ENCODE assay signal across 6 cellular contexts in the genomic region with DNA sequence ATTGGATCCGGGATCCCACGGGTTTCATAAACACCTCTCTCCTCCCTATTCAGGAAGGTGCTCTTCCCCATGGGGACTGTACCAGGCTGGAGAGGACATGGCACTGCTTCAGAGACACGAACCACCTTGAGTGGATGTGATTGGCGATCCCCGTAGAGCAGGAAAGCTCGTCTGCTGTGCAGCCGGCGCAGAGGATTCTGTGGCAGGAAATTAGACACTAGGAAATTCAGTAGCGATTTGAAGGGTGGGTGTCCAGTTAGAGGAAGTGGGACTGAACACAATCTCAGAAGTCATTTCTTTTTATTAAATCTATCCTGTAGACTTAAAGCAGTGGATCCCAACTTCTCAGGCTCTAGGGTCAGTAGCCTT. TPM values are rescaled to one million over a fixed set of nuclear protein-coding genes. Genes with fewer than 3 reads are reported as not detected.
DNase-seq lines count a peak whose midpoint lies in the region; FAIRE-seq and TF ChIP-seq lines count a peak whose summit lies in the region.

No MANE protein-coding gene starts in this region.

- TF ChIP-seq CTCF in D721Med (IDR thresholded peaks at IDR 0.05; ENCODE audit: insufficient read depth, missing control alignments) = no peak

- no peaks in the 10 kb centered on the region for H3K27me3 ChIP-seq in thymus (ENCODE audit: control insufficient read depth, insufficient read depth)

- H3K9me3 ChIP-seq in thymus (ENCODE audit: control insufficient read depth) = no peaks in the 10 kb centered on the region

- peak overlapping the region; percentile 87 for H3K27ac ChIP-seq in thymus (ENCODE audit: low read depth)

- H3K36me3 ChIP-seq in thymus (ENCODE audit: control insufficient read depth, insufficient read depth) = peaks cover 15% of the 10 kb centered on the region

- peaks cover 12% of the 10 kb centered on the region for H3K4me1 ChIP-seq in thymus (ENCODE audit: control insufficient read depth, insufficient read depth, low read length)

- WGBS in thymus = 1% methylated on average over 9 of the region's 9 CpGs

- DNase-seq in NCI-H2196 (lab: John Stamatoyannopoulos, UW; ENCODE audit: unreplicated experiment) (peak; percentile 53), NCI-H2196 treated with DMSO at 0.1 percent for 48 hours (lab: John Stamatoyannopoulos, UW; ENCODE audit: unreplicated experiment) (no peak), OCI-M1 (lab: John Stamatoyannopoulos, UW) (peak; percentile 63), frontal cortex (ENCODE audit: low spot score in 2 of 2) (peak; percentile 20 to 21), D721Med (ENCODE audit: insufficient read length, low spot score) (no peak)

- FAIRE-seq in frontal cortex (lab: Jason Lieb, UNC) (no peak), D721Med (lab: Jason Lieb, UNC) (no peak)

- H3K4me3 ChIP-seq in thymus (ENCODE audit: low read length) = peak overlapping the region; percentile 95

RNA-seq across cellular contexts. Expression of gene PDIK1L, which starts 0.8 kb away (rescaled TPM):
- total RNA-seq in frontal cortex = 109 TPM
- polyA plus RNA-seq in thymus = 6.1 TPM

RNA-seq across cellular contexts. Expression of gene TRIM63, which starts 45.0 kb away (rescaled TPM):
- total RNA-seq in frontal cortex = not detected
- 1.0 TPM for polyA plus RNA-seq in thymus

RNA-seq across cellular contexts. Expression of gene FAM110D, which starts 46.5 kb away (rescaled TPM):
- 0.82 TPM for total RNA-seq in frontal cortex
- 2.4 TPM for polyA plus RNA-seq in thymus

RNA-seq across cellular contexts. Expression of gene C1orf232, which starts 56.4 kb away (rescaled TPM):
- not detected for total RNA-seq in frontal cortex
- not detected for polyA plus RNA-seq in thymus

RNA-seq across cellular contexts. Expression of gene ZNF593, which starts 57.3 kb away (rescaled TPM):
- total RNA-seq in frontal cortex = 11.0 TPM
- 79.0 TPM for polyA plus RNA-seq in thymus

Comparison
In these comparisons a context has a peak if more than half of its experiments do, and no peak if none do; other contexts are left out.
1. DNase-seq: peak in NCI-H2196 (single experiment), OCI-M1 (single experiment) and frontal cortex (2 of 2); none in NCI-H2196 treated with DMSO at 0.1 percent for 48 hours (single experiment) and D721Med (single experiment).